Comparison of ENCODE assay signal across 33 cellular contexts in the genomic region with DNA sequence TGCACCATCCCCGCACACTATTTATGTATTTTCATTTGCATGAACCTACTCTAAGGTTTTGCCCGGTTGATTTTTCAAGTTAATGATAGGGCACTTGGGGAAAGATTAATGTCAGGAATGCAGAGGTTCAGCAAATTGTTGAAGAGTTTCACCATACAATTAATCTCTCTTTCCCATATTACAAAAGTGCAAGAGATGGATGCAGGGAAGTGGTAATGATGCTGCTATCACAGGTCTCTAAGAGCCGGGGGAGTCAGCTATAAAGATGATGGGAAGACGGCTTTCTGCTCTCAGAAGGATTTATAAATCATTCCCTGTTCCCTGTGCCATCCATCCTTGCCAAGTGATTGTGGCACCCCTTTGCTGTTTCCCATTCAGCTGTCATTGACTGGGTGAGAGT.
DNase-seq lines count a peak whose midpoint lies in the region; TF ChIP-seq lines count a peak whose summit lies in the region.
"Had no signal": no experiment of that assay in that cellular context is flagged by ENCODE, and none has a peak within 500 bp of the region (broad histone marks: within the 10 kb centered on the region; RNA-seq: fewer than 3 reads in every experiment).

No MANE protein-coding gene starts in this region.

- H3K79me2 ChIP-seq in neural cell (replicated peaks; ENCODE audit: insufficient read depth, low read length) = no peaks in the 10 kb centered on the region

- peak overlapping the region; percentile 32 for H3K9ac ChIP-seq in neural cell (ENCODE audit: low read length)
- H3K9ac ChIP-seq: BLaER1; BLaER1 treated with 17β-estradiol and CSF1 and Interleukin-3, amounts not matched to agents 10 nM and 100 nM had no signal

- H4K20me1 ChIP-seq in neural cell (ENCODE audit: insufficient read depth) = no peaks in the 10 kb centered on the region
- H4K20me1 ChIP-seq: BLaER1; BLaER1 treated with 17β-estradiol and CSF1 and Interleukin-3, amounts not matched to agents 10 nM and 100 nM had no signal

- no peak for DNase-seq in activated naive CD4-positive, alpha-beta T cell treated with anti-CD3 and anti-CD28 coated beads, Interleukin-2, amount 10 ng/mL, durations not matched to agents 7 days and 5 days
- peak; percentile 65 for DNase-seq in amniotic epithelial cell (ENCODE audit: low read depth)
- DNase-seq in activated T-cell treated with anti-CD3 and anti-CD28 coated beads for 4 hours = no peak
- DNase-seq in activated CD4-positive, alpha-beta T cell treated with anti-CD3 and anti-CD28 coated beads for 4 hours = no peak
- DNase-seq: 8988T; ACHN; AML-193; BE2C; C1 segment of cervical spinal cord; Caco-2; Calu3; CD4-positive, alpha-beta memory T cell; CD4-positive, alpha-beta T cell; CD4-positive, CD25-positive, alpha-beta regulatory T cell; CD8-positive, alpha-beta memory T cell; CD8-positive, alpha-beta T cell; COR-L47; DMS 273 treated with DMSO at 0.1 percent for 48 hours; DMS153; DMS53; DMS79; DMS79 treated with DMSO at 0.1 percent for 48 hours; DND-41; EL had no signal

- no peaks in the 10 kb centered on the region for H3K9me2 ChIP-seq in neural cell (ENCODE audit: insufficient read depth, low read length)

- H3K4me3 Mint-ChIP-seq in activated naive CD4-positive, alpha-beta T cell treated with anti-CD3 and anti-CD28 coated beads, Interleukin-2, amount 50 U/mL, for 24 hours = no peak overlapping the region
- no peak overlapping the region for H3K4me3 Mint-ChIP-seq in activated naive CD4-positive, alpha-beta T cell treated with anti-CD3 and anti-CD28 coated beads, Interleukin-2, amount 10 ng/mL, durations not matched to agents 7 days and 5 days
- H3K4me3 Mint-ChIP-seq: B cell; CD14-positive monocyte; CD4-positive, alpha-beta memory T cell; CD4-positive, alpha-beta T cell; CD4-positive, CD25-positive, alpha-beta regulatory T cell; CD8-positive, alpha-beta memory T cell; CD8-positive, alpha-beta T cell had no signal

- no peak for TF ChIP-seq RAD21 in neural cell (conservative IDR thresholded peaks at IDR 0.05)

- peak overlapping the region; percentile 85 for H3K27ac ChIP-seq in neural cell (ENCODE audit: low read length)
- H3K27ac ChIP-seq: 22Rv1; A549; BLaER1; BLaER1 treated with 17β-estradiol and CSF1 and Interleukin-3, amounts not matched to agents 10 nM and 100 nM; C4-2B had no signal

- no peak overlapping the region for H3K4me2 ChIP-seq in neural cell (ENCODE audit: low read length)
- H3K4me2 ChIP-seq: A549; BLaER1; BLaER1 treated with 17β-estradiol and CSF1 and Interleukin-3, amounts not matched to agents 10 nM and 100 nM had no signal

- peak overlapping the region; percentile 48 for H3K27ac Mint-ChIP-seq in activated naive CD4-positive, alpha-beta T cell treated with anti-CD3 and anti-CD28 coated beads, Interleukin-2, amount 50 U/mL, for 24 hours
- no peak overlapping the region for H3K27ac Mint-ChIP-seq in activated naive CD4-positive, alpha-beta T cell treated with anti-CD3 and anti-CD28 coated beads, Interleukin-2, amount 10 ng/mL, durations not matched to agents 7 days and 5 days
- H3K27ac Mint-ChIP-seq: B cell; CD14-positive monocyte; CD4-positive, alpha-beta memory T cell; CD4-positive, alpha-beta T cell; CD4-positive, CD25-positive, alpha-beta regulatory T cell; CD8-positive, alpha-beta memory T cell; CD8-positive, alpha-beta T cell had no signal

- no peaks in the 10 kb centered on the region for H3K36me3 Mint-ChIP-seq in activated naive CD4-positive, alpha-beta T cell treated with anti-CD3 and anti-CD28 coated beads, Interleukin-2, amount 50 U/mL, for 24 hours
- H3K36me3 Mint-ChIP-seq in activated naive CD4-positive, alpha-beta T cell treated with anti-CD3 and anti-CD28 coated beads, Interleukin-2, amount 10 ng/mL, durations not matched to agents 7 days and 5 days = no peaks in the 10 kb centered on the region
- H3K36me3 Mint-ChIP-seq: CD4-positive, alpha-beta memory T cell; CD4-positive, CD25-positive, alpha-beta regulatory T cell; CD8-positive, alpha-beta T cell had no signal

- peak overlapping the region; percentile 27 for H3K4me3 ChIP-seq in neural cell (ENCODE audit: low read length)
- H3K4me3 ChIP-seq: A549; BLaER1; BLaER1 treated with 17β-estradiol and CSF1 and Interleukin-3, amounts not matched to agents 10 nM and 100 nM had no signal

- peak overlapping the region; percentile 2 for H2AFZ ChIP-seq in neural cell (ENCODE audit: low read depth, low read length)

- no peaks in the 10 kb centered on the region for H3K9me3 Mint-ChIP-seq in activated naive CD4-positive, alpha-beta T cell treated with anti-CD3 and anti-CD28 coated beads, Interleukin-2, amount 50 U/mL, for 24 hours
- no peaks in the 10 kb centered on the region for H3K9me3 Mint-ChIP-seq in activated naive CD4-positive, alpha-beta T cell treated with anti-CD3 and anti-CD28 coated beads, Interleukin-2, amount 10 ng/mL, durations not matched to agents 7 days and 5 days
- H3K9me3 Mint-ChIP-seq: CD4-positive, alpha-beta T cell; CD4-positive, CD25-positive, alpha-beta regulatory T cell; CD8-positive, alpha-beta T cell had no signal

- H3K27me3 Mint-ChIP-seq in activated naive CD4-positive, alpha-beta T cell treated with anti-CD3 and anti-CD28 coated beads, Interleukin-2, amount 50 U/mL, for 24 hours = no peaks in the 10 kb centered on the region
- peaks cover 14% of the 10 kb centered on the region for H3K27me3 Mint-ChIP-seq in activated naive CD4-positive, alpha-beta T cell treated with anti-CD3 and anti-CD28 coated beads, Interleukin-2, amount 10 ng/mL, durations not matched to agents 7 days and 5 days
- H3K27me3 Mint-ChIP-seq: B cell had no signal

- H3K4me1 Mint-ChIP-seq in activated naive CD4-positive, alpha-beta T cell treated with anti-CD3 and anti-CD28 coated beads, Interleukin-2, amount 50 U/mL, for 24 hours = no peaks in the 10 kb centered on the region
- no peaks in the 10 kb centered on the region for H3K4me1 Mint-ChIP-seq in activated naive CD4-positive, alpha-beta T cell treated with anti-CD3 and anti-CD28 coated beads, Interleukin-2, amount 10 ng/mL, durations not matched to agents 7 days and 5 days
- H3K4me1 Mint-ChIP-seq: B cell; CD4-positive, alpha-beta memory T cell; CD4-positive, CD25-positive, alpha-beta regulatory T cell; CD8-positive, alpha-beta memory T cell had no signal

- no peak for TF ChIP-seq CTCF in neural cell (IDR thresholded peaks at IDR 0.05; ENCODE audit: poor library complexity, severe bottlenecking)

- TF ChIP-seq EP300 in neural cell (conservative IDR thresholded peaks at IDR 0.05; ENCODE audit: poor library complexity, severe bottlenecking) = peak; percentile 36

- no peaks in the 10 kb centered on the region for H3K9me3 ChIP-seq in neural cell (ENCODE audit: low read length)
- H3K9me3 ChIP-seq: A549, BE2C, BLaER1 had no signal

- H3K27me3 ChIP-seq in neural cell (ENCODE audit: insufficient read depth, low read depth, low read length) = no peaks in the 10 kb centered on the region
- H3K27me3 ChIP-seq: BE2C; BLaER1; BLaER1 treated with 17β-estradiol and CSF1 and Interleukin-3, amounts not matched to agents 10 nM and 100 nM had no signal

- no peaks in the 10 kb centered on the region for H3K36me3 ChIP-seq in neural cell (ENCODE audit: insufficient read depth, low read length)
- H3K36me3 ChIP-seq: BE2C, BLaER1 had no signal

- CTCF ChIA-PET in activated naive CD4-positive, alpha-beta T cell treated with anti-CD3 and anti-CD28 coated beads, Interleukin-2, amount 10 ng/mL, durations not matched to agents 7 days and 5 days (lab: Charles Lee) = no interaction called here

- H3F3A ChIP-seq in neural cell (ENCODE audit: insufficient read depth, low read length, poor library complexity, severe bottlenecking) = no peaks in the 10 kb centered on the region

TF ChIP-seq in neural cell, 6 proteins besides CTCF, POLR2A, EP300 and RAD21:
- TF ChIP-seq EZH2 (IDR thresholded peaks at IDR 0.05; ENCODE audit: borderline replicate concordance, insufficient read depth, low read length, poor library complexity, severe bottlenecking) (no peak), POLR2AphosphoS5 (IDR thresholded peaks at IDR 0.05) (peak; percentile 41)
- TF ChIP-seq, protein P1, sequence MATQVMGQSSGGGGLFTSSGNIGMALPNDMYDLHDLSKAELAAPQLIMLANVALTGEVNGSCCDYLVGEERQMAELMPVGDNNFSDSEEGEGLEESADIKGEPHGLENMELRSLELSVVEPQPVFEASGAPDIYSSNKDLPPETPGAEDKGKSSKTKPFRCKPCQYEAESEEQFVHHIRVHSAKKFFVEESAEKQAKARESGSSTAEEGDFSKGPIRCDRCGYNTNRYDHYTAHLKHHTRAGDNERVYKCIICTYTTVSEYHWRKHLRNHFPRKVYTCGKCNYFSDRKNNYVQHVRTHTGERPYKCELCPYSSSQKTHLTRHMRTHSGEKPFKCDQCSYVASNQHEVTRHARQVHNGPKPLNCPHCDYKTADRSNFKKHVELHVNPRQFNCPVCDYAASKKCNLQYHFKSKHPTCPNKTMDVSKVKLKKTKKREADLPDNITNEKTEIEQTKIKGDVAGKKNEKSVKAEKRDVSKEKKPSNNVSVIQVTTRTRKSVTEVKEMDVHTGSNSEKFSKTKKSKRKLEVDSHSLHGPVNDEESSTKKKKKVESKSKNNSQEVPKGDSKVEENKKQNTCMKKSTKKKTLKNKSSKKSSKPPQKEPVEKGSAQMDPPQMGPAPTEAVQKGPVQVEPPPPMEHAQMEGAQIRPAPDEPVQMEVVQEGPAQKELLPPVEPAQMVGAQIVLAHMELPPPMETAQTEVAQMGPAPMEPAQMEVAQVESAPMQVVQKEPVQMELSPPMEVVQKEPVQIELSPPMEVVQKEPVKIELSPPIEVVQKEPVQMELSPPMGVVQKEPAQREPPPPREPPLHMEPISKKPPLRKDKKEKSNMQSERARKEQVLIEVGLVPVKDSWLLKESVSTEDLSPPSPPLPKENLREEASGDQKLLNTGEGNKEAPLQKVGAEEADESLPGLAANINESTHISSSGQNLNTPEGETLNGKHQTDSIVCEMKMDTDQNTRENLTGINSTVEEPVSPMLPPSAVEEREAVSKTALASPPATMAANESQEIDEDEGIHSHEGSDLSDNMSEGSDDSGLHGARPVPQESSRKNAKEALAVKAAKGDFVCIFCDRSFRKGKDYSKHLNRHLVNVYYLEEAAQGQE (IDR thresholded peaks at IDR 0.05; ENCODE audit: borderline replicate concordance) = peak; percentile 97
